ENCODE assay signal across 21 cellular contexts in the genomic region with DNA sequence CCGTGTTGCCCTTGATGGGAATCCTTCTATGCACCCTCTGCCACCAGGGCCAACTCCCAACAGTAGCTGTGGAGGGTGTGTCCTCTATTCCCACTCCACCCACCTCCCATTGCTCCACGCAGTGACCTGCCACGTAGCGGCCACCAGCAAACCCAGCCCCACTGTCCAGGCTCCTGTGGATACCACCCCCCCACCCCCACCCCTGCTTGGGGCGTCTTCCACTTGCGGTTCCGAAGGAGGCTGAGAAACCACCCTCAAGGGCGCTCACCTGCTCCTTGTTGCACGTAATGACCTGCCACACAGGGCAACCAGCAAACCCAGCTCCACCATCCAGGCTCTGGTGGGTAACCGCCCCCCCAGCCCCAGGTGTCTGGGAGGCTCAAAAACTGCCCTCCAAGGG.
"Had no signal": no experiment of that assay in that cellular context is flagged by ENCODE, and none has a peak within 500 bp of the region (broad histone marks: within the 10 kb centered on the region; RNA-seq: fewer than 3 reads in every experiment).

No MANE protein-coding gene starts in this region.

- DNase-seq: activated CD4-positive, alpha-beta T cell treated with anti-CD3 and anti-CD28 coated beads for 4 hours; activated CD4-positive, alpha-beta T cell treated with anti-CD3 and anti-CD28 coated beads, Interleukin-2, amount 50 U/mL, for 48 hours; activated CD4-positive, CD25-positive, alpha-beta regulatory T cell; activated CD8-positive, alpha-beta memory T cell treated with anti-CD3 and anti-CD28 coated beads, Interleukin-2, amount 50 U/mL, for 48 hours; activated naive CD4-positive, alpha-beta T cell; activated T-cell treated with anti-CD3 and anti-CD28 coated beads, Interleukin-2, amount 50 U/mL, for 4 hours; adrenal gland; natural killer cell; sigmoid colon; stimulated activated CD4-positive, alpha-beta T cell treated with anti-CD3 and anti-CD28 coated beads, Interleukin-2, amount 100 ng/mL, for 48 hours; stimulated activated CD8-positive, alpha-beta memory T cell treated with anti-CD3 and anti-CD28 coated beads, Interleukin-4, amount 100 ng/mL, for 48 hours; stimulated activated naive CD4-positive, alpha-beta T cell; T-cell; uterus had no signal

- H3K4me1 ChIP-seq: uterus had no signal

- H3K4me3 ChIP-seq: adrenal gland, breast epithelium, lower lobe of right lung, sigmoid colon, tibial nerve, uterus had no signal

- H3K27ac ChIP-seq: adrenal gland, lower lobe of right lung, neutrophil had no signal

- ATAC-seq: activated T-cell treated with anti-CD3 and anti-CD28 coated beads, Interleukin-2, amount 50 U/mL, for 4 hours; lower lobe of right lung; natural killer cell; T-cell had no signal

- FAIRE-seq: astrocyte, colon, keratinocyte had no signal

- H3K27me3 ChIP-seq: adrenal gland, breast epithelium, sigmoid colon, tibial nerve, uterus had no signal

- H3K36me3 ChIP-seq: adrenal gland, breast epithelium, lower lobe of right lung, neutrophil, sigmoid colon, tibial nerve, uterus had no signal

- H3K9me3 ChIP-seq: adrenal gland, breast epithelium, lower lobe of right lung, neutrophil, sigmoid colon, tibial nerve, uterus had no signal
